8 cellular contexts compared by ENCODE assay signal in genomic region chr1:208244584-208244916, GRCh38. TPM values are rescaled to one million over a fixed set of nuclear protein-coding genes. Genes with fewer than 3 reads are reported as not detected.
DNase-seq lines count a peak whose midpoint lies in the region; ATAC-seq and TF ChIP-seq lines count a peak whose summit lies in the region.

No MANE protein-coding gene starts in this region.

- H3K27me3 ChIP-seq in heart right ventricle (peaks cover 0 to 36% (median 0%) of the 10 kb centered on the region in 7 donors), tibial nerve (no peaks in the 10 kb centered on the region)

- DNase-seq in heart right ventricle (no peak), cardiac septum (ENCODE audit: low spot score) (no peak), lower leg skin (ENCODE audit: low spot score in 2 of 2) (no peak), tibial nerve (ENCODE audit: low spot score in 2 of 2) (no peak), NCI-H748 (lab: John Stamatoyannopoulos, UW; ENCODE audit: unreplicated experiment) (no peak)
- DNase-seq in stimulated activated CD8-positive, alpha-beta memory T cell treated with anti-CD3 and anti-CD28 coated beads, Interleukin-4, amount 100 ng/mL, for 48 hours, result no peak
- no peak for DNase-seq in activated CD4-positive, CD25-positive, alpha-beta regulatory T cell treated with anti-CD3 and anti-CD28 coated beads, Interleukin-2, amount 50 U/mL, for 72 hours

- ATAC-seq in heart right ventricle, result peak in 3 of 8 donors; percentile 6 to 14 (median 12)

- TF ChIP-seq EP300 in tibial nerve (IDR thresholded peaks at IDR 0.05), result no peak

- H3K36me3 ChIP-seq in heart right ventricle (peaks cover 0 to 2% (median 0%) of the 10 kb centered on the region in 9 donors), tibial nerve (no peaks in the 10 kb centered on the region)

- TF ChIP-seq POLR2A in lower leg skin (IDR thresholded peaks at IDR 0.05) (no peak), tibial nerve (IDR thresholded peaks at IDR 0.05) (no peak)

- 0 to 2% methylated on average over 11 of the region's 11 CpGs for WGBS in heart right ventricle, 2 donors
- WGBS in lower leg skin, 2 donors, result 1 to 3% methylated on average over 9 to 11 of the region's 11 CpGs
- 1 to 3% methylated on average over 11 of the region's 11 CpGs for WGBS in tibial nerve, 2 donors

- H3K9me3 ChIP-seq in heart right ventricle (no peaks in the 10 kb centered on the region), tibial nerve (no peaks in the 10 kb centered on the region)

- H3K27ac ChIP-seq in heart right ventricle, result peak overlapping the region; percentile 84 to 98 (median 92)
- peak overlapping the region; percentile 57 for H3K27ac ChIP-seq in angular gyrus (ENCODE audit: low read depth, low read length)
- H3K27ac ChIP-seq in tibial nerve, result peak overlapping the region; percentile 44 to 89 (median 74)

- H3K4me1 ChIP-seq in heart right ventricle (peaks cover 4 to 58% (median 40%) of the 10 kb centered on the region in 9 donors), tibial nerve (peaks cover 0 to 42% (median 5%) of the 10 kb centered on the region in 4 donors)

- intact Hi-C loops in heart right ventricle (cut with DNase I) (loop anchor here (2.0 to 10.0 kb wide), 12 partner anchors 37 to 410 kb away; no protein-coding TSS in a partner anchor), cardiac septum (cut with DNase I) (loop anchor here (1.0 to 10.0 kb wide), 3 partner anchors 112 to 360 kb away; no protein-coding TSS in a partner anchor), lower leg skin (cut with DNase I; ENCODE audit: low total_unique reads) (loop anchor here (2.0 kb wide), 1 partner anchor 222 kb away; no protein-coding TSS in a partner anchor)

- peak overlapping the region; percentile 74 to 99 (median 88) for H3K4me3 ChIP-seq in heart right ventricle
- peak overlapping the region; percentile 73 for H3K4me3 ChIP-seq in lower leg skin (ENCODE audit: low read depth, poor library complexity, severe bottlenecking)
- peak overlapping the region; percentile 49 to 79 (median 68) for H3K4me3 ChIP-seq in tibial nerve

- TF ChIP-seq CTCF in heart right ventricle (IDR thresholded peaks at IDR 0.05) (no peak), lower leg skin (IDR thresholded peaks at IDR 0.05) (no peak), tibial nerve (IDR thresholded peaks at IDR 0.05) (no peak)

RNA-seq across cellular contexts. Expression of gene PLXNA2, which starts 0.4 kb away (rescaled TPM):
- 10 to 100 TPM; 13.4 to 31.6 (median 18.3) TPM for total RNA-seq in heart right ventricle
- polyA plus RNA-seq in heart right ventricle, result 10 to 100 TPM in 1 of 2 donors, 1 to 10 TPM in 1; 6.1 to 11.0 TPM
- total RNA-seq in cardiac septum, result 23.8 TPM
- 10 to 100 TPM; 27.4 to 44.2 (median 36.9) TPM for total RNA-seq in lower leg skin
- total RNA-seq in tibial nerve, result 10 to 100 TPM; 17.2 to 29.7 (median 24.6) TPM
